Comparison of ENCODE assay signal across 1 cellular context in genomic region chr7:134892963-134893362, GRCh38.
TF ChIP-seq lines count a peak whose summit lies in the region.

No MANE protein-coding gene starts in this region.

TF ChIP-seq in HepG2, 621 proteins besides CTCF, POLR2A, EP300 and RAD21 (continued from another document and continues in another):
- TF ChIP-seq ZBTB40 (IDR thresholded peaks at IDR 0.05) (no peak), ZBTB40 (CRISPR knock-in tag; IDR thresholded peaks at IDR 0.05) (no peak), ZNF660 (CRISPR knock-in tag; IDR thresholded peaks at IDR 0.05; ENCODE audit: borderline replicate concordance, low read depth) (no peak), NFYB (CRISPR knock-in tag; IDR thresholded peaks at IDR 0.05) (no peak), MAFF (IDR thresholded peaks at IDR 0.05; ENCODE audit: low read depth, low read length) (no peak), SRY (CRISPR knock-in tag; IDR thresholded peaks at IDR 0.05) (no peak), NRL (CRISPR knock-in tag; IDR thresholded peaks at IDR 0.05; ENCODE audit: borderline replicate concordance) (no peak), ELF3 (CRISPR knock-in tag; IDR thresholded peaks at IDR 0.05) (peak; percentile 66), PLRG1 (conservative IDR thresholded peaks at IDR 0.05) (no peak), ZNF687 (CRISPR knock-in tag; IDR thresholded peaks at IDR 0.05) (no peak), ZNF567 (CRISPR knock-in tag; IDR thresholded peaks at IDR 0.05; ENCODE audit: borderline replicate concordance) (no peak), ZNF547 (CRISPR knock-in tag; IDR thresholded peaks at IDR 0.05) (no peak), TEAD3 (CRISPR knock-in tag; optimal IDR thresholded peaks at IDR 0.05; ENCODE audit: borderline replicate concordance) (peak; percentile 57), ZGPAT (CRISPR knock-in tag; IDR thresholded peaks at IDR 0.05) (no peak), GFI1 (CRISPR knock-in tag; IDR thresholded peaks at IDR 0.05; ENCODE audit: borderline replicate concordance) (no peak), ZNF720 (CRISPR knock-in tag; IDR thresholded peaks at IDR 0.05) (no peak), ZSCAN22 (CRISPR knock-in tag; IDR thresholded peaks at IDR 0.05) (no peak), ZNF101 (CRISPR knock-in tag; IDR thresholded peaks at IDR 0.05; ENCODE audit: borderline replicate concordance, low read depth) (no peak), ZNF672 (CRISPR knock-in tag; IDR thresholded peaks at IDR 0.05) (no peak), CREBL2 (CRISPR knock-in tag; IDR thresholded peaks at IDR 0.05; ENCODE audit: borderline replicate concordance) (no peak), SNAI1 (CRISPR knock-in tag; IDR thresholded peaks at IDR 0.05; ENCODE audit: borderline replicate concordance) (no peak), ZNF431 (CRISPR knock-in tag; IDR thresholded peaks at IDR 0.05; ENCODE audit: borderline replicate concordance, low read depth) (no peak), CCAR2 (optimal IDR thresholded peaks at IDR 0.05; ENCODE audit: low read depth, low read length) (no peak), ZFX (CRISPR knock-in tag; IDR thresholded peaks at IDR 0.05; ENCODE audit: low read depth) (no peak), ZNF407 (CRISPR knock-in tag; IDR thresholded peaks at IDR 0.05; ENCODE audit: not compliant biosample characterization) (no peak), TBL1XR1 (IDR thresholded peaks at IDR 0.05; ENCODE audit: borderline replicate concordance, low read length, partially characterized antibody) (no peak), POGZ (CRISPR knock-in tag; IDR thresholded peaks at IDR 0.05) (peak; percentile 36; the same call in 1 of the 2 replicates), EZH2 (conservative IDR thresholded peaks at IDR 0.05; ENCODE audit: low read depth, low read length) (no peak), XRCC5 (optimal IDR thresholded peaks at IDR 0.05; ENCODE audit: low read length) (no peak), SNRNP70 (IDR thresholded peaks at IDR 0.05; ENCODE audit: low read depth, low read length) (no peak), SALL1 (CRISPR knock-in tag; IDR thresholded peaks at IDR 0.05) (peak; percentile 48), ISL2 (CRISPR knock-in tag; IDR thresholded peaks at IDR 0.05) (0 out of 2 replicates have a peak, but pooled peaks have one; percentile 47), NPAS2 (CRISPR knock-in tag; IDR thresholded peaks at IDR 0.05; ENCODE audit: borderline replicate concordance) (no peak), REL (CRISPR knock-in tag; conservative IDR thresholded peaks at IDR 0.05) (no peak), ZNF737 (CRISPR knock-in tag; IDR thresholded peaks at IDR 0.05; ENCODE audit: borderline replicate concordance) (no peak), FOXM1 (CRISPR knock-in tag; IDR thresholded peaks at IDR 0.05) (no peak)
